Comparison of ENCODE assay signal across 19 cellular contexts in the genomic region with DNA sequence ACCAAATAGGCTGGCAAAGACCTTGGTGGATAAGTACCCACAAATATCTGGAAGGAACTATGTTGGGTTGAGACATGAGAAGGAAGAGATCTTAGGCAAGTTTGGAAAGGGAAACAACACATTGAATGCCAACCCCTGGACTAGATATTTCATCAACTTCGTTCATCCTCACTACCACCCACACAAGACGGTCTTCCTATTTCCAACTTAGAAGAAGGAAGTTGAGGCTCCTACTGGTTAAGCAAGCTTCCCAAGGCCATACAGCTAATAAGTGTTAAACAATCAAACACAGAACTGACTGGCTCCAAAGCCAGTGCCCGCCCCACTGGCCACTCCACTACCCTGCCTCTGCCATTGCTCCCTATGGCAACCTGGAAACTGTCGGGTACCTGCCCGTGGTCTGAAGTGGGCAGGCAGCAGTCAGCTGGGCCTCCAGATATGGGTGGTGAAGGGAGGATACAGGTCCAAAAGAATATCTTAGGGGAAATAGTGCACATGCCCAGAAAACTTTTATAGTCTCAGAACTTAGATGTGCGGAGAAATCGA.
A peak's percentile ranks its signal among the peaks of the same experiment; 100 is the strongest.
DNase-seq lines count a peak whose midpoint lies in the region; ATAC-seq, FAIRE-seq and TF ChIP-seq lines count a peak whose summit lies in the region.
"Had no signal": no experiment of that assay in that cellular context is flagged by ENCODE, and none has a peak within 500 bp of the region (broad histone marks: within the 10 kb centered on the region; RNA-seq: fewer than 3 reads in every experiment).

No MANE protein-coding gene starts in this region.

- no peak overlapping the region for H3K4me3 Mint-ChIP-seq in Caco-2 (ENCODE audit: unreplicated experiment)
- H3K4me3 Mint-ChIP-seq: central memory CD8-positive, alpha-beta T cell had no signal

- H3K27ac ChIP-seq in pancreas: peak overlapping the region; percentile 24 to 83 (median 55)

- peaks cover 51% of the 10 kb centered on the region for H3K4me1 Mint-ChIP-seq in Caco-2 (ENCODE audit: low read depth, unreplicated experiment)

- no peaks in the 10 kb centered on the region for H3K27me3 Mint-ChIP-seq in Caco-2 (ENCODE audit: insufficient read depth, unreplicated experiment)
- H3K27me3 Mint-ChIP-seq: central memory CD8-positive, alpha-beta T cell had no signal

- no peaks in the 10 kb centered on the region for H3K9me3 Mint-ChIP-seq in Caco-2 (ENCODE audit: unreplicated experiment)
- H3K9me3 Mint-ChIP-seq: central memory CD8-positive, alpha-beta T cell had no signal

- intact Hi-C loops in Caco-2 (cut with micrococcal nuclease; ENCODE audit: unreplicated experiment): no loop called here
- intact Hi-C loops in pancreas (cut with DNase I): no loop called here

- CTCF ChIA-PET in Caco-2 (lab: Charles Lee): interaction anchor here (0.6 kb wide), 1 partner anchor 57 kb away, joined by 4 read pairs; no protein-coding TSS in a partner anchor

- ATAC-seq in pancreas: peak in 2 of 4 donors; percentile 9 to 21
- ATAC-seq: HCT116, K562, PC-3 had no signal

- FAIRE-seq in pancreas (lab: Jason Lieb, UNC): no peak
- FAIRE-seq: K562, keratinocyte had no signal

- no peak for TF ChIP-seq CTCF in Caco-2 (IDR thresholded peaks at IDR 0.05; ENCODE audit: insufficient read depth in 1 of 2, low read depth in 1 of 2, low read length in 1 of 2, severe bottlenecking in 1 of 2, unreplicated experiment in 1 of 2)
- TF ChIP-seq CTCF in pancreas (IDR thresholded peaks at IDR 0.05): no peak

- DNase-seq in Caco-2: no peak
- peak; percentile 87 for DNase-seq in MV-4-11 (lab: John Stamatoyannopoulos, UW)
- DNase-seq in globus pallidus (ENCODE audit: low spot score): peak; percentile 54
- DNase-seq in pancreas: no peak
- DNase-seq in stimulated activated CD4-positive, alpha-beta T cell treated with anti-CD3 and anti-CD28 coated beads, Interleukin-1b, Interleukin-23, amount 100 ng/mL, for 48 hours: no peak
- no peak for DNase-seq in GM03348 (ENCODE audit: low spot score)
- no peak for DNase-seq in OCI-M1 (lab: John Stamatoyannopoulos, UW)
- DNase-seq: amniotic stem cell; Calu3; NCI-H1105; NCI-H524 treated with DMSO at 0.1 percent for 48 hours; PC-3; retina; stimulated activated naive CD4-positive, alpha-beta T cell treated with Interleukin-2 at 50 U/mL for 16 hours; T1000 had no signal

- peaks cover 50% of the 10 kb centered on the region for H3K4me1 ChIP-seq in Caco-2
- peaks cover 18 to 36% (median 21%) of the 10 kb centered on the region in 3 donors for H3K4me1 ChIP-seq in pancreas

- H3K36me3 Mint-ChIP-seq in Caco-2 (ENCODE audit: insufficient read depth, unreplicated experiment): peaks cover 16% of the 10 kb centered on the region

- H3K4me3 ChIP-seq in Caco-2 (ENCODE audit: low read depth, low read length) (no peak overlapping the region), pancreas (no peak overlapping the region)
- H3K4me3 ChIP-seq: K562 had no signal

- POLR2A ChIA-PET in Caco-2 (lab: Charles Lee): no interaction called here

- no peaks in the 10 kb centered on the region for H3K9me3 ChIP-seq in Caco-2
- H3K9me3 ChIP-seq in pancreas: no peaks in the 10 kb centered on the region

- WGBS in pancreas, 2 donors: 70 to 76% methylated on average over 7 of the region's 7 CpGs

- peak overlapping the region; percentile 87 for H3K27ac Mint-ChIP-seq in Caco-2 (ENCODE audit: unreplicated experiment)

- BruUV-seq in Caco-2 (replicated peaks; lab: Mats Ljungman, UMichigan): no TSS peak

- no peaks in the 10 kb centered on the region; the same call in 1 of the 2 replicates for H3K36me3 ChIP-seq in Caco-2 (ENCODE audit: control insufficient read depth, insufficient read depth, low read length)
- no peaks in the 10 kb centered on the region for H3K36me3 ChIP-seq in pancreas

- H3K27me3 ChIP-seq in Caco-2 (replicated peaks; ENCODE audit: control insufficient read depth, insufficient read depth, low read length) (no peaks in the 10 kb centered on the region), pancreas (no peaks in the 10 kb centered on the region)

Comparison
In these comparisons a context has a peak if more than half of its experiments do, and no peak if none do; other contexts are left out.
1. DNase-seq: peak in MV-4-11 (single experiment) and globus pallidus (single experiment); none in Caco-2 (0 of 2), pancreas (0 of 6), stimulated activated CD4-positive, alpha-beta T cell treated with anti-CD3 and anti-CD28 coated beads, Interleukin-1b, Interleukin-23, amount 100 ng/mL, for 48 hours (single experiment), GM03348 (single experiment) and OCI-M1 (single experiment).